In the genomic region with DNA sequence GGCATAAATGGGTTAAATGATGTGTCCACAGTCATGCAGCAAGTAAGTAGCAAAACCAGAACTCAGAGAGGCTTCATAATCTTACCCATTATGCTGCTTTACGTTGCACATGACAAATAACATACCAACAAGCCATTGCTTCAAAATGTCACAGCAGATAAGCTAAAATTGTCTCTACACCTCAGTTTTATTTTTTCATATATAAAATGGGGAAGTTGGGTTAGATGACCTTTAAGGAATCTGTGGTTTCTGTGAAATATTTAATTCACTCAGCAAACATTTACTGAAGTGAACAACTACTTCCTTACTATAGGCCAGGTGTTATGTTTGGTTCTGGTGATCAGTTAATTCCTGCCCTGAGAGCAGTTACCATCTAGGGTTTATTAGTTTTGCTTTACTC, we compare ENCODE assay signal across 9 cellular contexts. TPM values are rescaled to one million over a fixed set of nuclear protein-coding genes. Genes with fewer than 3 reads are reported as not detected.
DNase-seq lines count a peak whose midpoint lies in the region; ATAC-seq, FAIRE-seq and TF ChIP-seq lines count a peak whose summit lies in the region.
"Had no signal": no experiment of that assay in that cellular context is flagged by ENCODE, and none has a peak within 500 bp of the region (broad histone marks: within the 10 kb centered on the region; RNA-seq: fewer than 3 reads in every experiment).

No MANE protein-coding gene starts in this region.

- peak overlapping the region; percentile 71 to 83 for H3K4me3 Mint-ChIP-seq in stimulated activated naive CD8-positive, alpha-beta T cell treated with anti-CD3 and anti-CD28 coated beads, Interleukin-15, amount 100 ng/mL, for 72 hours

- H3K4me1 Mint-ChIP-seq in stimulated activated naive CD8-positive, alpha-beta T cell treated with anti-CD3 and anti-CD28 coated beads, Interleukin-15, amount 100 ng/mL, for 72 hours: peaks cover 58% of the 10 kb centered on the region

- no TSS peak for BruUV-seq in Panc1 (replicated peaks; lab: Mats Ljungman, UMichigan)

- peaks cover 33% of the 10 kb centered on the region for H3K4me1 ChIP-seq in Panc1 (ENCODE audit: control insufficient read depth, insufficient read depth, low read length)
- H3K4me1 ChIP-seq in right cardiac atrium (ENCODE audit: control insufficient read depth, insufficient read depth, low read length): no peaks in the 10 kb centered on the region
- peaks cover 0 to 3% of the 10 kb centered on the region in 2 donors for H3K4me1 ChIP-seq in small intestine (ENCODE audit: control insufficient read depth in 2 of 2, insufficient read depth in 1 of 2, low read depth in 1 of 2, low read length in 1 of 2)

- POLR2A ChIA-PET in Panc1 (lab: Charles Lee): no interaction called here

- WGBS in right cardiac atrium: 25% methylated on average over 1 of the region's 1 CpG
- WGBS in small intestine, 3 donors: 36 to 38% (median 38%) methylated on average over 1 of the region's 1 CpG

- peak; percentile 33 for ATAC-seq in GM19351 (IDR thresholded peaks at IDR 0.05; ENCODE audit: unreplicated experiment)
- no peak for ATAC-seq in Panc1
- ATAC-seq in right cardiac atrium: no peak
- ATAC-seq in stimulated activated naive CD8-positive, alpha-beta T cell treated with anti-CD3 and anti-CD28 coated beads, Interleukin-15, amount 100 ng/mL, for 72 hours: peak; percentile 60
- ATAC-seq in HG03378 (IDR thresholded peaks at IDR 0.05; ENCODE audit: unreplicated experiment): no peak
- ATAC-seq: left lobe of liver had no signal

- H3K4me3 ChIP-seq in Panc1 (ENCODE audit: low read depth in 2 of 2, low read length in 2 of 2) (peak overlapping the region in 1 of 2 experiments; percentile 19; a peak in 2 of 4 replicates), right cardiac atrium (ENCODE audit: low read length) (no peak overlapping the region), small intestine (ENCODE audit: low read depth in 1 of 2, low read length in 2 of 2) (no peak overlapping the region)

- no peak for TF ChIP-seq CTCF in Panc1 (IDR thresholded peaks at IDR 0.05)

- CTCF ChIA-PET in Panc1 (lab: Charles Lee): interaction anchor here (1.1 kb wide), 1 partner anchor 92 kb away, joined by 4 read pairs; no protein-coding TSS in a partner anchor

- H3K27me3 Mint-ChIP-seq in stimulated activated naive CD8-positive, alpha-beta T cell treated with anti-CD3 and anti-CD28 coated beads, Interleukin-15, amount 100 ng/mL, for 72 hours: no peaks in the 10 kb centered on the region

- peak overlapping the region; percentile 98 for H3K27ac ChIP-seq in Panc1 (ENCODE audit: low read length)
- peak overlapping the region; percentile 61 for H3K27ac ChIP-seq in right cardiac atrium (ENCODE audit: low read length)
- H3K27ac ChIP-seq in small intestine (ENCODE audit: low read depth in 1 of 2, low read length in 1 of 2): peak overlapping the region in 1 of 2 donors; percentile 48

- peak overlapping the region; percentile 96 to 97 for H3K27ac Mint-ChIP-seq in stimulated activated naive CD8-positive, alpha-beta T cell treated with anti-CD3 and anti-CD28 coated beads, Interleukin-15, amount 100 ng/mL, for 72 hours

- in situ Hi-C loops in Panc1 (cut with HindIII; ENCODE audit: low pct_unique_long_range_greater_than_20kb, low sequenced_read_pairs): no loop called here

- no peak for DNase-seq in Panc1 (ENCODE audit: low read depth, low spot score)
- DNase-seq in right cardiac atrium: no peak
- no peak for DNase-seq in stimulated activated naive CD8-positive, alpha-beta T cell treated with anti-CD3 and anti-CD28 coated beads, Interleukin-15, amount 100 ng/mL, for 72 hours
- no peak for DNase-seq in small intestine
- DNase-seq in ureter (ENCODE audit: low spot score): no peak

- H3K36me3 ChIP-seq in Panc1 (ENCODE audit: control insufficient read depth, insufficient read depth, low read length): peaks cover 3% of the 10 kb centered on the region
- no peaks in the 10 kb centered on the region for H3K36me3 ChIP-seq in small intestine (ENCODE audit: control insufficient read depth in 2 of 2, insufficient read depth in 2 of 2, low read length in 2 of 2)

- H3K27me3 ChIP-seq in Panc1 (ENCODE audit: control insufficient read depth, insufficient read depth, low read length) (no peaks in the 10 kb centered on the region), right cardiac atrium (ENCODE audit: control insufficient read depth, insufficient read depth) (no peaks in the 10 kb centered on the region), small intestine (ENCODE audit: control insufficient read depth in 2 of 2, insufficient read depth in 2 of 2, low read length in 2 of 2) (no peaks in the 10 kb centered on the region)

- no peaks in the 10 kb centered on the region for H3K9me3 ChIP-seq in Panc1 (ENCODE audit: control insufficient read depth, insufficient read depth, low read depth, low read length)
- H3K9me3 ChIP-seq in right cardiac atrium (ENCODE audit: control insufficient read depth, low read length): no peaks in the 10 kb centered on the region
- no peaks in the 10 kb centered on the region for H3K9me3 ChIP-seq in small intestine (ENCODE audit: control insufficient read depth, low read depth)

- no peak for FAIRE-seq in small intestine (lab: Jason Lieb, UNC)
- FAIRE-seq: bronchial epithelial cell had no signal

- intact Hi-C loops in Panc1 (cut with micrococcal nuclease; ENCODE audit: unreplicated experiment): loop anchor here (5.0 to 10.0 kb wide), 2 partner anchors 46 to 324 kb away; no protein-coding TSS in a partner anchor
- intact Hi-C loops in right cardiac atrium (cut with DNase I): loop anchor here in 1 of 4 donors (10.0 kb wide), 1 partner anchor 116 kb away; no protein-coding TSS in a partner anchor

- no peaks in the 10 kb centered on the region for H3K9me3 Mint-ChIP-seq in stimulated activated naive CD8-positive, alpha-beta T cell treated with anti-CD3 and anti-CD28 coated beads, Interleukin-15, amount 100 ng/mL, for 72 hours

RNA-seq across cellular contexts. Expression of a gene that starts 2.3 kb away (rescaled TPM):
- total RNA-seq in Panc1 (2021; ENCODE audit: unreplicated experiment) (114 TPM), right cardiac atrium (10 to 100 TPM; 27.6 to 37.9 (median 32.8) TPM), ureter (39.3 TPM)
- 72.9 TPM for polyA plus RNA-seq in Panc1 (2012; ENCODE audit: insufficient read length)
- polyA plus RNA-seq in right cardiac atrium (26.0 TPM), small intestine (10 to 100 TPM in 2 of 3 donors, 1 to 10 TPM in 1; 9.2 to 20.8 (median 11.3) TPM)

RNA-seq across cellular contexts. Expression of a gene that starts 2.5 kb away (rescaled TPM):
- total RNA-seq in Panc1 (2021; ENCODE audit: unreplicated experiment) (110 TPM), right cardiac atrium (100 to 1,000 TPM; 190 to 236 (median 223) TPM), ureter (134 TPM)
- 77.2 TPM for polyA plus RNA-seq in Panc1 (2012; ENCODE audit: insufficient read length)
- polyA plus RNA-seq in right cardiac atrium (287 TPM), small intestine (100 to 1,000 TPM; 112 to 176 (median 142) TPM)

RNA-seq across cellular contexts. Expression of a gene that starts 55.4 kb away (rescaled TPM):
- total RNA-seq in Panc1 (2021; ENCODE audit: unreplicated experiment) (157 TPM), right cardiac atrium (100 to 1,000 TPM in 1 of 4 donors, 10 to 100 TPM in 3; 33.0 to 113 (median 76.5) TPM), ureter (525 TPM)
- 344 TPM for polyA plus RNA-seq in Panc1 (2012; ENCODE audit: insufficient read length)
- polyA plus RNA-seq in right cardiac atrium (53.6 TPM), small intestine (100 to 1,000 TPM in 1 of 3 donors, 10 to 100 TPM in 2; 34.4 to 330 (median 36.5) TPM)

Comparison
In these comparisons a context has a peak if more than half of its experiments do, and no peak if none do; other contexts are left out.
1. ATAC-seq: peak in GM19351 (single experiment) and stimulated activated naive CD8-positive, alpha-beta T cell treated with anti-CD3 and anti-CD28 coated beads, Interleukin-15, amount 100 ng/mL, for 72 hours (single experiment); none in Panc1 (single experiment), right cardiac atrium (0 of 2) and HG03378 (single experiment).